ENCODE assay signal across 9 cellular contexts in the genomic region with DNA sequence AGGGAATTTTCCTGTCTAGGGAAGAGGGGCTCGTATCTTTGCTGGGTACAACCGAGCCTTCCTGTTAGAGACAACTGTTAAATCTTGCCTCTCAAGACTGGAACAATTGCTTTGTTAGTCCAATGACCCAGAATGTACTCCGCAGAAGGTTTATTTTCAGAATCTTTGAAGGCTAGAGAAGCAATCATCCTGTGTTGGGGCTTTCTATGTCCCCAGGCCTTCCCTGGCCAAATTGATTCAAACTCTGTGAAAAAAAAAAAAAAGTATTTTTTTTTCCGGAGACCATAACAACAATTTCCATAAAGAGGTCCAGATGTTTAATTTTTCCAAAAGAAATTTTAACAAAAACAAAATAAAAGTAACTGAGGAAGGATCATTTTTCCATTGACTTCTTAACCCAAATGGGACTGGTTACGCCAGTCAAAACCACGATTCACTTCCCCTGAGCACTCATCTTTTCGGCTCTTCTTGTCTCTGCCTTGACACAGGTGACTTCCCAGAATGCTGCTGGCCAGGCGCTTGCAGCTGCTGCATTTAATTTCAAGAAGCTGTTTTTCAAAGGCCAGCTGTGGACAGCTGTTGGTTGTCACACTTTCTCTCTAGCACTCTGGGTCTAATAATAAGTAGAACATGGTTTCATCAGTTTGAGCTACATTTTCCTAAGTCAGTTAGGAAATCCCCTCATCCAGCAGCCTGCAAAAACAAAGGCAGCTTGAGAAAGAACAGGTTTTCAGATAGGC.
DNase-seq lines count a peak whose midpoint lies in the region; ATAC-seq and TF ChIP-seq lines count a peak whose summit lies in the region.
"Had no signal": no experiment of that assay in that cellular context is flagged by ENCODE, and none has a peak within 500 bp of the region (broad histone marks: within the 10 kb centered on the region; RNA-seq: fewer than 3 reads in every experiment).

No MANE protein-coding gene starts in this region.

- no peak overlapping the region for H2AFZ ChIP-seq in hepatocyte

- DNase-seq in GM19240 (ENCODE audit: insufficient read length, low spot score) = peak; percentile 23
- DNase-seq in SJCRH30 = peak; percentile 55 to 70
- peak; percentile 9 to 23 for DNase-seq in gastrocnemius medialis
- no peak for DNase-seq in middle frontal gyrus (ENCODE audit: extremely low spot score, low spot score)
- no peak for DNase-seq in epidermal melanocyte (ENCODE audit: insufficient read length, low spot score)
- no peak for DNase-seq in hepatocyte (ENCODE audit: low spot score)
- DNase-seq: activated CD4-positive, alpha-beta T cell treated with anti-CD3 and anti-CD28 coated beads for 4 hours; NCI-H187 treated with DMSO at 0.1 percent for 48 hours had no signal

- no peaks in the 10 kb centered on the region for H3K79me2 ChIP-seq in hepatocyte

- H3K9me3 ChIP-seq in SJCRH30 (replicated peaks) = no peaks in the 10 kb centered on the region; the same call in 1 of the 2 replicates
- H3K9me3 ChIP-seq in gastrocnemius medialis = no peaks in the 10 kb centered on the region
- H3K9me3 ChIP-seq in hepatocyte (ENCODE audit: low read depth) = no peaks in the 10 kb centered on the region

- peak; percentile 97 for ATAC-seq in HG02798 (IDR thresholded peaks at IDR 0.05; ENCODE audit: poor library complexity, unreplicated experiment)
- peak; percentile 62 to 64 for ATAC-seq in gastrocnemius medialis

- H4K20me1 ChIP-seq in hepatocyte (ENCODE audit: insufficient read depth, poor library complexity, severe bottlenecking) = no peaks in the 10 kb centered on the region

- H3K4me1 ChIP-seq in SJCRH30 (peaks cover 14% of the 10 kb centered on the region), gastrocnemius medialis (no peaks in the 10 kb centered on the region), hepatocyte (ENCODE audit: insufficient read depth) (no peaks in the 10 kb centered on the region)

- H3K9me2 ChIP-seq in hepatocyte (replicated peaks; ENCODE audit: insufficient read depth) = no peaks in the 10 kb centered on the region

- no peak for TF ChIP-seq POLR2A in gastrocnemius medialis (IDR thresholded peaks at IDR 0.05)

- TF ChIP-seq CTCF in gastrocnemius medialis (IDR thresholded peaks at IDR 0.05 in 4 of 5, conservative IDR thresholded peaks at IDR 0.05 in 1 of 5) (no peak), hepatocyte (IDR thresholded peaks at IDR 0.05; ENCODE audit: poor library complexity) (no peak)

- H3K36me3 ChIP-seq in SJCRH30 = no peaks in the 10 kb centered on the region
- H3K36me3 ChIP-seq in gastrocnemius medialis = no peaks in the 10 kb centered on the region
- no peaks in the 10 kb centered on the region for H3K36me3 ChIP-seq in hepatocyte (replicated peaks; ENCODE audit: insufficient read depth, low read depth)

- H3K27ac ChIP-seq in SJCRH30 = 0 out of 2 replicates have a peak overlapping the region, but pooled peaks have one; percentile 14
- peak overlapping the region in 2 of 4 donors; percentile 35 to 38 for H3K27ac ChIP-seq in gastrocnemius medialis
- H3K27ac ChIP-seq in hepatocyte = no peak overlapping the region

- WGBS in hepatocyte (ENCODE audit: low lambda C conversion rate, missing lambda C conversion rate) = 78% methylated on average over 8 of the region's 8 CpGs

- in situ Hi-C loops in gastrocnemius medialis (cut with MboI; ENCODE audit: low sequenced_read_pairs in 4 of 4) = no loop called here

- no peak overlapping the region for H3K4me2 ChIP-seq in hepatocyte

- no peaks in the 10 kb centered on the region for H3K27me3 ChIP-seq in SJCRH30
- no peaks in the 10 kb centered on the region for H3K27me3 ChIP-seq in gastrocnemius medialis
- no peaks in the 10 kb centered on the region for H3K27me3 ChIP-seq in hepatocyte

- intact Hi-C loops in gastrocnemius medialis (cut with DNase I; ENCODE audit: low total_unique reads) = no loop called here

- H3K4me3 ChIP-seq in SJCRH30 (no peak overlapping the region), gastrocnemius medialis (no peak overlapping the region), hepatocyte (no peak overlapping the region)

Comparison
In these comparisons a context has a peak if more than half of its experiments do, and no peak if none do; other contexts are left out.
1. DNase-seq: peak in GM19240 (single experiment), SJCRH30 (2 of 2) and gastrocnemius medialis (2 of 2); none in middle frontal gyrus (single experiment), epidermal melanocyte (single experiment) and hepatocyte (single experiment).